8 cellular contexts compared by ENCODE assay signal in the genomic region with DNA sequence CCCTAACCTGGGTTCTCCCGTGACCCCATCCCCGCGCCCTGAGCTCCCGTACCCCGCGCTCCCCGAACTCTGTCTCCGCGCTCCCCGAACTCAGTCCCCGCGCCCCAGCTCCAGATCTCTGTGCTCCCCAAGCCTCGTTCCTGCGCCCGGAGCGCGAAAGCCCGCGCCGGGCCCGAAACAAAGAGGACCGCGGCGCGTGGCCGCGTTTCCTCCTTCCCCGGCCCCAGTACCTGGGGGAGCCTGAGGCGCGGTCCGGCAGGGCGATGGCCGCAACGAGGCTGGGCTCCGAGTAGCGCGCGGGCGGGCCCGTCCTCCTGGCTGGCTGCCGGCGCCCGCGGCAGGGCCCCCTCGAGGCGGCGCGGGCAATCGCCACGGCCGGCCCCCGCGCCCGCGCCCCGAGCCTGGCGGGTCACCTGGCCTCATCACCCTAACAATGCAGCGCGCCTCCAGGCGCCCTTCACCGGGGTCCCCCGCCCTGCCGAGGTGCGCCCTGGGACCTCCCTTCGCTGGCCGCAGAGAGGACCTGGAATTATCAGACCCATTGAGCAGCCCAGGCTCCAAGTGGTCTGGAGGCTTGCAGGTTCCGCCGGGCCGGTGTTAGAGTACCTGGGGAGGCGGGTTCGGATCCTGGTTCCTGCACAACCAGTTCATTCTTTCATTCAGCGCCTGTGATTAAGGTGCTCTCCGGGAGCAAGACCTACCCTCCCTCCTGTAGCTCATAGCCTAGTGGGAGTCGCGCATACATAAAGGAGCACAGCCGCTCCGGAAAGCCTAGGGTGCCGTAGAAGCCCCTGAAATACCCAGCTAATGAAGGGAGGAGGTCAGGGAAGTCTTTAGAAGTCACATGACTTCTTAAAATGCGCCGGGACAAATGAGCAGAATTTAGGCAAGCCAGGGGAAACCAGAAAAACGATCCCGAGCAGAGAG. TPM values are rescaled to one million over a fixed set of nuclear protein-coding genes. Genes with fewer than 3 reads are reported as not detected.
DNase-seq lines count a peak whose midpoint lies in the region; ATAC-seq and TF ChIP-seq lines count a peak whose summit lies in the region.

A gene (minus strand): TSS at position 291 of the 927 bp plus-strand sequence. CDS start 142,475 bp downstream, outside the sequence.

- H3K9me3 ChIP-seq in Peyer's patch: no peaks in the 10 kb centered on the region
- no peaks in the 10 kb centered on the region for H3K9me3 ChIP-seq in fibroblast of lung (ENCODE audit: control insufficient read depth, insufficient read depth, low read depth, low read length)

- POLR2A ChIA-PET in activated CD4-positive, alpha-beta memory T cell treated with anti-CD3 and anti-CD28 coated beads for 36 hours (lab: Charles Lee): no interaction called here

- peaks cover 0 to 6% (median 5%) of the 10 kb centered on the region in 7 donors for H3K9me3 Mint-ChIP-seq in naive B cell
- no peaks in the 10 kb centered on the region for H3K9me3 Mint-ChIP-seq in activated CD4-positive, alpha-beta memory T cell treated with anti-CD3 and anti-CD28 coated beads for 36 hours

- H3K9ac ChIP-seq in fibroblast of lung (ENCODE audit: insufficient read depth, low read length): peak within 1 kb of the TSS; percentile 97

- peak within 1 kb of the TSS; percentile 83 to 96 (median 90) for H3K4me3 Mint-ChIP-seq in naive B cell
- H3K4me3 Mint-ChIP-seq in activated CD4-positive, alpha-beta memory T cell treated with anti-CD3 and anti-CD28 coated beads for 36 hours: no peak within 1 kb of the TSS

- no peak within 1 kb of the TSS for H2AFZ ChIP-seq in fibroblast of lung (ENCODE audit: low read length)

- H3K27me3 Mint-ChIP-seq in naive B cell: peaks cover 0 to 15% (median 5%) of the 10 kb centered on the region in 3 donors
- H3K27me3 Mint-ChIP-seq in activated CD4-positive, alpha-beta memory T cell treated with anti-CD3 and anti-CD28 coated beads for 36 hours: peaks cover 17% of the 10 kb centered on the region

- H3K27ac Mint-ChIP-seq in naive B cell: peak within 1 kb of the TSS; percentile 72 to 99 (median 84)
- H3K27ac Mint-ChIP-seq in activated CD4-positive, alpha-beta memory T cell treated with anti-CD3 and anti-CD28 coated beads for 36 hours: no peak within 1 kb of the TSS

- DNase-seq in H7: peak; percentile 93
- peak in 2 of 3 donors; percentile 67 to 82 for DNase-seq in Peyer's patch
- peak in 1 of 2 donors; percentile 44 for DNase-seq in fibroblast of lung (ENCODE audit: low read depth in 2 of 2)
- DNase-seq in naive B cell: peak; percentile 59
- no peak for DNase-seq in activated CD4-positive, alpha-beta memory T cell treated with anti-CD3 and anti-CD28 coated beads for 36 hours
- no peak for DNase-seq in MV-4-11 (lab: John Stamatoyannopoulos, UW)

- H3K4me2 ChIP-seq in fibroblast of lung (ENCODE audit: extremely low read depth, insufficient read depth, low read length): peak within 1 kb of the TSS; percentile 82

- H3K36me3 ChIP-seq in H7 (replicated peaks; ENCODE audit: control insufficient read depth, insufficient read depth, low read length): no peaks in the 10 kb centered on the region
- no peaks in the 10 kb centered on the region for H3K36me3 ChIP-seq in Peyer's patch
- H3K36me3 ChIP-seq in fibroblast of lung (ENCODE audit: control insufficient read depth, insufficient read depth, low read length): peaks cover 3% of the 10 kb centered on the region

- no peaks in the 10 kb centered on the region for H4K20me1 ChIP-seq in fibroblast of lung (ENCODE audit: control insufficient read depth, extremely low read depth, insufficient read depth, low read length)

- CTCF ChIA-PET in activated CD4-positive, alpha-beta memory T cell treated with anti-CD3 and anti-CD28 coated beads for 36 hours (lab: Charles Lee): no interaction called here

- peaks cover 47 to 66% (median 49%) of the 10 kb centered on the region in 3 donors for H3K4me1 Mint-ChIP-seq in naive B cell
- no peaks in the 10 kb centered on the region for H3K4me1 Mint-ChIP-seq in activated CD4-positive, alpha-beta memory T cell treated with anti-CD3 and anti-CD28 coated beads for 36 hours (ENCODE audit: low read depth)

- H3K27me3 ChIP-seq in H7 (ENCODE audit: control insufficient read depth, insufficient read depth, low read length): peaks cover 17% of the 10 kb centered on the region; the same call in 1 of the 2 replicates
- H3K27me3 ChIP-seq in Peyer's patch: no peaks in the 10 kb centered on the region
- H3K27me3 ChIP-seq in fibroblast of lung (ENCODE audit: control insufficient read depth, insufficient read depth, low read length): no peaks in the 10 kb centered on the region

- H3K27ac ChIP-seq in Peyer's patch: peak within 1 kb of the TSS; percentile 85 to 94 (median 88)
- peak within 1 kb of the TSS; percentile 79 for H3K27ac ChIP-seq in fibroblast of lung (ENCODE audit: insufficient read depth, low read length)

- intact Hi-C loops in activated CD4-positive, alpha-beta memory T cell treated with anti-CD3 and anti-CD28 coated beads for 36 hours (cut with micrococcal nuclease): no loop called here

- H3K4me3 ChIP-seq in H7 (ENCODE audit: insufficient read depth, low read depth, low read length) (peak within 1 kb of the TSS; percentile 71), Peyer's patch (peak within 1 kb of the TSS; percentile 71 to 88 (median 74)), fibroblast of lung (replicated peaks in 1 of 4; ENCODE audit: control extremely low read depth in 1 of 4, insufficient read depth in 1 of 4, low read depth in 3 of 4, low read length in 4 of 4) (peak within 1 kb of the TSS; percentile 82 to 89 (median 88))

- TF ChIP-seq POLR2A in Peyer's patch (IDR thresholded peaks at IDR 0.05): peak in 1 of 2 donors; percentile 70

- H3K4me1 ChIP-seq in Peyer's patch: peaks cover 0 to 41% (median 9%) of the 10 kb centered on the region in 4 donors
- peaks cover 24% of the 10 kb centered on the region for H3K4me1 ChIP-seq in fibroblast of lung (ENCODE audit: control insufficient read depth, extremely low read depth, insufficient read depth, low read length)

- peak; percentile 76 to 78 for ATAC-seq in naive B cell (ENCODE audit: low read depth in 2 of 2)
- no peak for ATAC-seq in HG03108 (IDR thresholded peaks at IDR 0.05; ENCODE audit: unreplicated experiment)
- ATAC-seq in HG02981 (IDR thresholded peaks at IDR 0.05; ENCODE audit: unreplicated experiment): no peak

- H3K36me3 Mint-ChIP-seq in naive B cell: no peaks in the 10 kb centered on the region
- no peaks in the 10 kb centered on the region for H3K36me3 Mint-ChIP-seq in activated CD4-positive, alpha-beta memory T cell treated with anti-CD3 and anti-CD28 coated beads for 36 hours

- H3K79me2 ChIP-seq in fibroblast of lung (ENCODE audit: control insufficient read depth, insufficient read depth, low read length): peaks cover 40% of the 10 kb centered on the region

- peak in 4 of 6 experiments; percentile 4 to 67 (median 61) for TF ChIP-seq CTCF in Peyer's patch (IDR thresholded peaks at IDR 0.05)
- no peak for TF ChIP-seq CTCF in fibroblast of lung (conservative IDR thresholded peaks at IDR 0.05 in 1 of 2, IDR thresholded peaks at IDR 0.05 in 1 of 2; ENCODE audit: low read depth in 1 of 2, low read length in 2 of 2)

RNA-seq across cellular contexts. Expression of the gene that starts here (rescaled TPM):
- 28.9 and 31.3 TPM in 2 replicates for total RNA-seq in H7 (2014; rRNA removed; shearing (Covaris generic))
- 100 to 1,000 TPM in 3 of 4 donors, 10 to 100 TPM in 1; 79.5 to 157 (median 112) TPM for total RNA-seq in Peyer's patch
- 52.6 and 88.8 TPM in 2 replicates for total RNA-seq in fibroblast of lung
- 52.9 and 74.4 TPM in 2 replicates for polyA plus RNA-seq in fibroblast of lung
- polyA plus RNA-seq in fibroblast of lung (2012): 54.7 and 86.1 TPM in 2 replicates
- 200 and 269 TPM in 2 replicates for polyA minus RNA-seq in fibroblast of lung (ENCODE audit: low replicate concordance)
- 1 to 10 TPM; 1.5 to 6.3 (median 4.8) TPM for polyA plus RNA-seq in naive B cell (ENCODE audit: low read depth in 6 of 6)
- under 1 TPM; 0.15 to 0.31 TPM for total RNA-seq in activated CD4-positive, alpha-beta memory T cell treated with anti-CD3 and anti-CD28 coated beads for 36 hours

Comparison
In these comparisons a context has a peak if more than half of its experiments do, and no peak if none do; other contexts are left out.
1. RNA of the gene that starts here (total RNA-seq): 79.5 to 157 TPM in Peyer's patch, 52.6 to 88.8 TPM in fibroblast of lung and 28.9 to 31.3 TPM in H7; 0.15 to 0.31 TPM in activated CD4-positive, alpha-beta memory T cell treated with anti-CD3 and anti-CD28 coated beads for 36 hours; every median in the first group is over 10 times any median in the second.
2. RNA of the gene that starts here (polyA plus RNA-seq): 52.9 to 86.1 TPM in fibroblast of lung; 1.5 to 6.3 TPM in naive B cell; every median in the first group is over 4 times any median in the second.
3. DNase-seq: peak in H7 (single experiment), Peyer's patch (2 of 3) and naive B cell (single experiment); none in activated CD4-positive, alpha-beta memory T cell treated with anti-CD3 and anti-CD28 coated beads for 36 hours (single experiment) and MV-4-11 (single experiment).
4. CTCF ChIP-seq: peak in Peyer's patch (4 of 6); none in fibroblast of lung (0 of 2).
5. ATAC-seq: peak in naive B cell (2 of 2); none in HG03108 (single experiment) and HG02981 (single experiment).
6. Peak in every context shown above with its lines, with median percentiles within 50 percentile points of each other: H3K4me3 ChIP-seq.